Comparison of ENCODE assay signal across 23 cellular contexts in the genomic region with DNA sequence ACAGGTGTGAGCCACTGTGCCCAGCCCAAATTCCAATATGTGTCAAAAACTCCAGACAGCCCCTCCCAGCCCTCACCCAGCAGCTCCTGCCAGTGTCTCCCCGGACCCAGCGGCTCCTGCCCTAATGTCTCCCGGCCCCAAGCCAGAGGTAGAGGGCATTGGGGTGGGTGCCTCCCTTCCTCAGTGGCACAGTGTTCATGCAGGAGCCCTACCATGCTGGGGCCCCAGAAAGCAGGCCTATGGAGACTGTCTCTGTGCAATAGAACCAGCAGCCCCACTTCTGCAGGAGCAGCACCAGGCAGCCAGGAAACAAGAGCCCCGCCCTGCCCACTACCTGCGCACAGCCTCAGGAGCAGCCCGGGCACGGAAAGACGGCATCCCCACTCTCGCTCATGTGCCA.
"Had no signal": no experiment of that assay in that cellular context is flagged by ENCODE, and none has a peak within 500 bp of the region (broad histone marks: within the 10 kb centered on the region; RNA-seq: fewer than 3 reads in every experiment).

No MANE protein-coding gene starts in this region.

- H3K27ac ChIP-seq: dorsolateral prefrontal cortex, parathyroid adenoma, right lobe of liver, stomach, thyroid gland had no signal

- DNase-seq: cerebellar nuclear complex; effector CD4-positive, alpha-beta T cell; head of caudate nucleus; mammary epithelial cell; naive thymus-derived CD8-positive, alpha-beta T cell; small intestine; stimulated activated CD4-positive, alpha-beta T cell treated with anti-CD3 and anti-CD28 coated beads, Interleukin-12 subunit alpha, Interleukin-12 subunit beta, amount 100 ng/mL, for 4 hours; stimulated activated CD4-positive, alpha-beta T cell treated with anti-CD3 and anti-CD28 coated beads, Interleukin-1b, Interleukin-23, amount 100 ng/mL, for 48 hours; stimulated activated CD4-positive, alpha-beta T cell treated with anti-CD3 and anti-CD28 coated beads, Interleukin-4, amount 100 ng/mL, for 1 hour; stimulated activated naive CD4-positive, alpha-beta T cell treated with Interleukin-2 at 50 U/mL for 16 hours; stomach; thyroid gland had no signal

- H3K9me3 ChIP-seq: right lobe of liver, stomach, thyroid gland had no signal

- H3K9ac ChIP-seq: parathyroid adenoma had no signal

- H3K4me3 ChIP-seq: dorsolateral prefrontal cortex, right lobe of liver, stomach, thyroid gland had no signal

- H3K27me3 Mint-ChIP-seq: naive thymus-derived CD8-positive, alpha-beta T cell; progenitor cell of endocrine pancreas; type B pancreatic cell had no signal

- FAIRE-seq: colon, frontal cortex, keratinocyte, small intestine had no signal

- ATAC-seq: left lobe of liver; naive thymus-derived CD8-positive, alpha-beta T cell; right lobe of liver; stimulated activated effector memory CD8-positive, alpha-beta T cell treated with anti-CD3 and anti-CD28 coated beads, Interleukin-12 subunit alpha, Interleukin-12 subunit beta, amount 100 ng/mL, for 72 hours had no signal

- H3K27me3 ChIP-seq: dorsolateral prefrontal cortex, right lobe of liver, stomach, thyroid gland had no signal

- H2AFZ ChIP-seq: parathyroid adenoma had no signal

- H3K27ac Mint-ChIP-seq: progenitor cell of endocrine pancreas; stimulated activated effector memory CD8-positive, alpha-beta T cell treated with anti-CD3 and anti-CD28 coated beads, Interleukin-12 subunit alpha, Interleukin-12 subunit beta, amount 100 ng/mL, for 72 hours; type B pancreatic cell had no signal

- H3K4me3 Mint-ChIP-seq: naive thymus-derived CD8-positive, alpha-beta T cell; neural crest cell; stimulated activated effector memory CD8-positive, alpha-beta T cell treated with anti-CD3 and anti-CD28 coated beads, Interleukin-12 subunit alpha, Interleukin-12 subunit beta, amount 100 ng/mL, for 72 hours; type B pancreatic cell had no signal

- H3K9me3 Mint-ChIP-seq: naive thymus-derived CD8-positive, alpha-beta T cell; neural crest cell; stimulated activated effector memory CD8-positive, alpha-beta T cell treated with anti-CD3 and anti-CD28 coated beads, Interleukin-12 subunit alpha, Interleukin-12 subunit beta, amount 100 ng/mL, for 72 hours; type B pancreatic cell had no signal

- H3K79me2 ChIP-seq: parathyroid adenoma had no signal

- H3K36me3 ChIP-seq: right lobe of liver, thyroid gland had no signal
